Comparison of ENCODE assay signal across 17 cellular contexts in genomic region chr20:57332105-57333089, GRCh38. TPM values are rescaled to one million over a fixed set of nuclear protein-coding genes. Genes with fewer than 3 reads are reported as not detected.
A peak's percentile ranks its signal among the peaks of the same experiment; 100 is the strongest.
DNase-seq lines count a peak whose midpoint lies in the region; TF ChIP-seq lines count a peak whose summit lies in the region.
"Had no signal": no experiment of that assay in that cellular context is flagged by ENCODE, and none has a peak within 500 bp of the region (broad histone marks: within the 10 kb centered on the region; RNA-seq: fewer than 3 reads in every experiment).

No MANE protein-coding gene starts in this region.

- no peak overlapping the region for H3K4me3 Mint-ChIP-seq in activated T-cell treated with anti-CD3 and anti-CD28 coated beads, Interleukin-2, amount 50 U/mL, for 24 hours

- H3K4me1 ChIP-seq in breast epithelium, result no peaks in the 10 kb centered on the region
- H3K4me1 ChIP-seq: body of pancreas had no signal

- peaks cover 0 to 5% of the 10 kb centered on the region in 2 donors for H3K27me3 ChIP-seq in breast epithelium

- H3K27ac ChIP-seq in breast epithelium, result no peak overlapping the region
- H3K27ac ChIP-seq: body of pancreas, HL-60, thoracic aorta had no signal

- DNase-seq in NCI-H146 (lab: John Stamatoyannopoulos, UW) (peak; percentile 9), NCI-H146 treated with DMSO at 0.1 percent for 48 hours (lab: John Stamatoyannopoulos, UW; ENCODE audit: unreplicated experiment) (no peak), NAMALWA (ENCODE audit: low spot score) (peak; percentile 63), breast epithelium (ENCODE audit: low spot score in 2 of 2) (no peak), retinal pigment epithelial cell (ENCODE audit: low read depth) (no peak), NCI-H187 treated with DMSO at 0.1 percent for 48 hours (lab: John Stamatoyannopoulos, UW) (no peak)
- DNase-seq in activated CD8-positive, alpha-beta memory T cell treated with anti-CD3 and anti-CD28 coated beads, Interleukin-2, amount 50 U/mL, for 48 hours, result no peak
- no peak for DNase-seq in activated T-cell treated with anti-CD3 and anti-CD28 coated beads, Interleukin-2, amount 50 U/mL, for 24 hours
- DNase-seq: activated CD4-positive, CD25-positive, alpha-beta regulatory T cell treated with anti-CD3 and anti-CD28 coated beads, Interleukin-2, amount 50 U/mL, for 72 hours; body of pancreas; NCI-H1694 treated with DMSO at 0.1 percent for 48 hours had no signal

- no peaks in the 10 kb centered on the region for H3K9me3 ChIP-seq in breast epithelium
- H3K9me3 ChIP-seq: body of pancreas, thoracic aorta had no signal

- no peaks in the 10 kb centered on the region for H3K4me1 Mint-ChIP-seq in activated T-cell treated with anti-CD3 and anti-CD28 coated beads, Interleukin-2, amount 50 U/mL, for 24 hours (ENCODE audit: low read depth)

- no peaks in the 10 kb centered on the region for H3K36me3 Mint-ChIP-seq in activated T-cell treated with anti-CD3 and anti-CD28 coated beads, Interleukin-2, amount 50 U/mL, for 24 hours (ENCODE audit: low read depth)

- peaks cover 42% of the 10 kb centered on the region for H3K27me3 Mint-ChIP-seq in activated T-cell treated with anti-CD3 and anti-CD28 coated beads, Interleukin-2, amount 50 U/mL, for 24 hours

- TF ChIP-seq CTCF in breast epithelium (IDR thresholded peaks at IDR 0.05) (peak in 2 of 3 donors; percentile 10 to 48), retinal pigment epithelial cell (conservative IDR thresholded peaks at IDR 0.05; ENCODE audit: low read depth, low read length) (peak; percentile 37)

- no peaks in the 10 kb centered on the region for H3K9me3 Mint-ChIP-seq in activated T-cell treated with anti-CD3 and anti-CD28 coated beads, Interleukin-2, amount 50 U/mL, for 24 hours

- H3K36me3 ChIP-seq in breast epithelium, result no peaks in the 10 kb centered on the region
- H3K36me3 ChIP-seq: thoracic aorta had no signal

- intact Hi-C loops in breast epithelium (cut with DNase I; ENCODE audit: low total_unique reads), result no loop called here

- no peak overlapping the region for H3K27ac Mint-ChIP-seq in activated T-cell treated with anti-CD3 and anti-CD28 coated beads, Interleukin-2, amount 50 U/mL, for 24 hours

- TF ChIP-seq POLR2A in breast epithelium (IDR thresholded peaks at IDR 0.05), result no peak

- H3K4me3 ChIP-seq in breast epithelium (no peak overlapping the region), retinal pigment epithelial cell (ENCODE audit: low read length) (no peak overlapping the region)
- H3K4me3 ChIP-seq: body of pancreas, thoracic aorta had no signal

RNA-seq across cellular contexts. Expression of gene SPO11, which starts 2.8 kb away (rescaled TPM):
- total RNA-seq in breast epithelium, result not detected
- total RNA-seq: body of pancreas, endothelial cell of umbilical vein, mononuclear cell, RPMI7951, sciatic nerve, thoracic aorta had no signal

RNA-seq across cellular contexts. Expression of gene RAE1, which starts 18.7 kb away (rescaled TPM):
- 10 to 100 TPM; 13.8 to 26.9 (median 17.4) TPM for total RNA-seq in breast epithelium

RNA-seq across cellular contexts. Expression of gene RBM38, which starts 58.8 kb away (rescaled TPM):
- total RNA-seq in breast epithelium, result 10 to 100 TPM in 2 of 3 donors, 1 to 10 TPM in 1; 5.1 to 13.5 (median 10.5) TPM

Comparison
In these comparisons a context has a peak if more than half of its experiments do, and no peak if none do; other contexts are left out.
1. DNase-seq: peak in NCI-H146 (single experiment) and NAMALWA (single experiment); none in NCI-H146 treated with DMSO at 0.1 percent for 48 hours (single experiment), breast epithelium (0 of 2), retinal pigment epithelial cell (single experiment), activated CD8-positive, alpha-beta memory T cell treated with anti-CD3 and anti-CD28 coated beads, Interleukin-2, amount 50 U/mL, for 48 hours (single experiment), activated T-cell treated with anti-CD3 and anti-CD28 coated beads, Interleukin-2, amount 50 U/mL, for 24 hours (single experiment) and NCI-H187 treated with DMSO at 0.1 percent for 48 hours (single experiment).